ENCODE assay signal across 24 cellular contexts in the genomic region with DNA sequence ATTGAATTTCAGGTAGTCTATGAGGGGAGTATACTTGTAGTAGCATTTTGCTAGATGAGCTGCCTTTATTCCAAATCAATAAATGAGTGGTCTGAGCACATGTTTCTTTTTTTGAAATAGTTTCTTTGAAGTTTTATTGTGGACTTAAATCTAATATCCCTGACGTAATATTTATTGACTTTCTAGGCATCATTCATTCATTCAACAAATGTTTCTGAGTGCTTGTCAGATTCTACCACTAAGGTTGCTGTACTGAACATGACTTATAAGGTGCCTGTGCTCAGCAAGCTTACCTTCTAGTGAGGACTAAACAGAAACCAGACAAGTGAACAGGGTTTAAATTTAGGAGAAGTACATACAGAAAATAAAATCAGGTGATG.
"Had no signal": no experiment of that assay in that cellular context is flagged by ENCODE, and none has a peak within 500 bp of the region (broad histone marks: within the 10 kb centered on the region; RNA-seq: fewer than 3 reads in every experiment).

No MANE protein-coding gene starts in this region.

- H3K4me1 ChIP-seq: foreskin keratinocyte had no signal

- H3K9me3 Mint-ChIP-seq: natural killer cell; stimulated activated effector memory CD8-positive, alpha-beta T cell treated with anti-CD3 and anti-CD28 coated beads, Interleukin-12 subunit alpha, Interleukin-12 subunit beta, amount 100 ng/mL, for 72 hours had no signal

- DNase-seq: cortex of kidney; effector CD4-positive, alpha-beta T cell; foreskin keratinocyte; heart left ventricle; kidney; natural killer cell; pancreas; stimulated activated CD4-positive, alpha-beta T cell treated with anti-CD3 and anti-CD28 coated beads, Interleukin-2, amount 100 ng/mL, for 24 hours; stimulated activated CD4-positive, alpha-beta T cell treated with anti-CD3 and anti-CD28 coated beads, Interleukin-4, amount 100 ng/mL, for 24 hours; stimulated activated naive CD8-positive, alpha-beta T cell treated with anti-CD3 and anti-CD28 coated beads, Interleukin-15, Interleukin-2, amounts not matched to agents 100 U/mL and 50 U/mL, for 24 hours; substantia nigra; testis; tibial artery had no signal

- H3K4me3 Mint-ChIP-seq: memory B cell; natural killer cell; neural crest cell; stimulated activated effector memory CD8-positive, alpha-beta T cell treated with anti-CD3 and anti-CD28 coated beads, Interleukin-12 subunit alpha, Interleukin-12 subunit beta, amount 100 ng/mL, for 72 hours; type B pancreatic cell had no signal

- FAIRE-seq: kidney, pancreas had no signal

- H3K36me3 Mint-ChIP-seq: natural killer cell; stimulated activated effector memory CD8-positive, alpha-beta T cell treated with anti-CD3 and anti-CD28 coated beads, Interleukin-12 subunit alpha, Interleukin-12 subunit beta, amount 100 ng/mL, for 72 hours had no signal

- H3K36me3 ChIP-seq: gastroesophageal sphincter, heart left ventricle, neutrophil, pancreas, tibial artery had no signal

- H3K27ac ChIP-seq: epithelial cell of prostate, foreskin keratinocyte, gastroesophageal sphincter, heart left ventricle, hepatocyte, neutrophil, pancreas, testis, tibial artery had no signal

- H3K27ac Mint-ChIP-seq: memory B cell; stimulated activated effector memory CD8-positive, alpha-beta T cell treated with anti-CD3 and anti-CD28 coated beads, Interleukin-12 subunit alpha, Interleukin-12 subunit beta, amount 100 ng/mL, for 72 hours; type B pancreatic cell had no signal

- H3K4me2 ChIP-seq: hepatocyte had no signal

- H3K27me3 ChIP-seq: foreskin keratinocyte, gastroesophageal sphincter, heart left ventricle, hepatocyte, neutrophil, pancreas, testis, tibial artery had no signal

- ATAC-seq: esophagus mucosa; foreskin keratinocyte; gastroesophageal sphincter; heart left ventricle; natural killer cell; sciatic nerve; stimulated activated effector memory CD8-positive, alpha-beta T cell treated with anti-CD3 and anti-CD28 coated beads, Interleukin-12 subunit alpha, Interleukin-12 subunit beta, amount 100 ng/mL, for 72 hours; stimulated activated naive CD8-positive, alpha-beta T cell treated with anti-CD3 and anti-CD28 coated beads, Interleukin-15, Interleukin-2, amounts not matched to agents 100 U/mL and 50 U/mL, for 24 hours had no signal

- H3K27me3 Mint-ChIP-seq: memory B cell, type B pancreatic cell had no signal

- H3K9me3 ChIP-seq: gastroesophageal sphincter, heart left ventricle, neutrophil, pancreas, testis, tibial artery had no signal

- H2AFZ ChIP-seq: hepatocyte had no signal

- H3K4me3 ChIP-seq: gastroesophageal sphincter, heart left ventricle, hepatocyte, lung, pancreas, testis, tibial artery had no signal
